In the genomic region with DNA sequence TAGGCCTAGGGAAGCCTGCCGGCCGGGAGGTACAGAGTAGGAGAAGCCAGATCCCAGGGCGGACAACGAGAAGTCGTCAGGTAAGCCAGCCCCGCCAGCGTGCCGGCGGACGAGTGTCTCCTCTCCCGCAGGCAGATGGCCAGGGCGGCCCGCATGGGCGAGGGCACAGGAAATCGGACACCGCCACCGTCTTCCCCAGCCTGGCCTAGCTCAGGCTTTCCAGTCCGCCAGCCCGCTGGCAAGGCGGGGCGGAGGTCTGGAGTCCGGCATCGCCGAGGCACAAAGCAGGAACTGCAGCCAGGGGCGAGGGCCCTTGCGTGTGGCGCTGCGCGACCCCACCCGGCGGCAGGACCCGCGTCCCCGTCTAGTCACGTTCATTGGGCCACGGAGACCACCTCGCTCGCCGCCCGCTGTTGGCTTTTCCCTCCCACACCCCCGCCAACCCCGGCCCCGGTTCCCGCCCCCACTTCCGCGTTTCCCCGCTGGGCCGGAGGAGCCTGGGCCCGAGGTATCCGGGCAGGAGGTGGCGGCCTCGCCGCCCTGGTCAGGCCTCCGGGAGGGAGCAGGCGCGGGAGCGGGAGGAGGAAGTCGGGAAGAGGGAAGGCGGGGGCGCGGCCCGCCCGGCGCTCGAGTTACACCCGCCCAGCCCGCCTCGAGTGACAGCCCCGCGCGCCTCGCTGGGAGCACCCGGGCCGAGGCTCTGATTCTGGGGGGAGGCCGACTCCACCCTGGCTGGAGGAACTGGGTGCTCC, we compare ENCODE assay signal across 2 cellular contexts.
TF ChIP-seq lines count a peak whose summit lies in the region.

TSS of gene GPD2 (plus strand) at position 655 of the 752 bp plus-strand sequence. CDS start 39,727 bp downstream, outside the sequence.

TF ChIP-seq in Ishikawa, 13 proteins besides CTCF, POLR2A, EP300 and RAD21 (continued from another document):
- TF ChIP-seq REST (IDR thresholded peaks at IDR 0.05; ENCODE audit: low read depth): no peak
- no peak for TF ChIP-seq CEBPB (IDR thresholded peaks at IDR 0.05)
- peak; percentile 75 for TF ChIP-seq MAX (IDR thresholded peaks at IDR 0.05)
- TF ChIP-seq TAF1 (IDR thresholded peaks at IDR 0.05; ENCODE audit: low read depth): peak; percentile 66
TF ChIP-seq in Ishikawa: peak in this region for 9.

TF ChIP-seq in SK-N-SH, 30 proteins besides CTCF, POLR2A, EP300 and RAD21 (continued from another document):
- TF ChIP-seq REST (IDR thresholded peaks at IDR 0.05; ENCODE audit: low read depth, low read length) (no peak; the same call in 1 of the 2 replicates), RCOR1 (IDR thresholded peaks at IDR 0.05; ENCODE audit: low read length) (no peak), TAF1 (IDR thresholded peaks at IDR 0.05; ENCODE audit: borderline replicate concordance, low read depth, low read length) (peak; percentile 60), GABPA (IDR thresholded peaks at IDR 0.05; ENCODE audit: low read depth) (peak; percentile 38), NRF1 (IDR thresholded peaks at IDR 0.05; ENCODE audit: low read depth, low read length) (peak; percentile 36; the same call in 1 of the 2 replicates), SIN3A (IDR thresholded peaks at IDR 0.05; ENCODE audit: borderline replicate concordance, low read depth, low read length) (peak; percentile 29; the same call in 1 of the 2 replicates), EZH2phosphoT487 (IDR thresholded peaks at IDR 0.05; ENCODE audit: borderline replicate concordance, low read depth) (no peak), MAX (IDR thresholded peaks at IDR 0.05; ENCODE audit: low read depth) (peak; percentile 73), MEF2A (IDR thresholded peaks at IDR 0.05; ENCODE audit: borderline replicate concordance, low read depth) (no peak), YY1 (IDR thresholded peaks at IDR 0.05; ENCODE audit: low read depth) (no peak), POLR2AphosphoS5 (IDR thresholded peaks at IDR 0.05; ENCODE audit: low read depth, low read length) (peak; percentile 70; the same call in 1 of the 2 replicates), ELF1 (IDR thresholded peaks at IDR 0.05) (peak; percentile 81), FOXJ3 (CRISPR knock-in tag; IDR thresholded peaks at IDR 0.05) (no peak)
- TF ChIP-seq, protein P1, sequence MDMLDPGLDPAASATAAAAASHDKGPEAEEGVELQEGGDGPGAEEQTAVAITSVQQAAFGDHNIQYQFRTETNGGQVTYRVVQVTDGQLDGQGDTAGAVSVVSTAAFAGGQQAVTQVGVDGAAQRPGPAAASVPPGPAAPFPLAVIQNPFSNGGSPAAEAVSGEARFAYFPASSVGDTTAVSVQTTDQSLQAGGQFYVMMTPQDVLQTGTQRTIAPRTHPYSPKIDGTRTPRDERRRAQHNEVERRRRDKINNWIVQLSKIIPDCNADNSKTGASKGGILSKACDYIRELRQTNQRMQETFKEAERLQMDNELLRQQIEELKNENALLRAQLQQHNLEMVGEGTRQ (IDR thresholded peaks at IDR 0.05; ENCODE audit: borderline replicate concordance, low read depth, low read length): no peak
- TF ChIP-seq, protein P2, sequence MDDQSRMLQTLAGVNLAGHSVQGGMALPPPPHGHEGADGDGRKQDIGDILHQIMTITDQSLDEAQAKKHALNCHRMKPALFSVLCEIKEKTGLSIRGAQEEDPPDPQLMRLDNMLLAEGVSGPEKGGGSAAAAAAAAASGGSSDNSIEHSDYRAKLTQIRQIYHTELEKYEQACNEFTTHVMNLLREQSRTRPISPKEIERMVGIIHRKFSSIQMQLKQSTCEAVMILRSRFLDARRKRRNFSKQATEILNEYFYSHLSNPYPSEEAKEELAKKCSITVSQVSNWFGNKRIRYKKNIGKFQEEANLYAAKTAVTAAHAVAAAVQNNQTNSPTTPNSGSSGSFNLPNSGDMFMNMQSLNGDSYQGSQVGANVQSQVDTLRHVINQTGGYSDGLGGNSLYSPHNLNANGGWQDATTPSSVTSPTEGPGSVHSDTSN (IDR thresholded peaks at IDR 0.05): peak; percentile 77
